Comparison of ENCODE assay signal across 1 cellular context in genomic region chr16:67396775-67397450, GRCh38.
TF ChIP-seq lines count a peak whose summit lies in the region.

No MANE protein-coding gene starts in this region.

TF ChIP-seq in IMR-90, 13 proteins besides CTCF, POLR2A, EP300 and RAD21 (continued from another document):
- TF ChIP-seq MXI1 (IDR thresholded peaks at IDR 0.05; ENCODE audit: borderline replicate concordance, low read depth, low read length) (no peak), NFE2L2 (IDR thresholded peaks at IDR 0.05; ENCODE audit: low read depth, low read length) (no peak), CEBPB (IDR thresholded peaks at IDR 0.05; ENCODE audit: low read depth, low read length) (no peak), SMC3 (IDR thresholded peaks at IDR 0.05; ENCODE audit: low read depth, low read length) (no peak), BHLHE40 (IDR thresholded peaks at IDR 0.05; ENCODE audit: low read depth, low read length) (no peak), FOS (IDR thresholded peaks at IDR 0.05; ENCODE audit: low read depth, low read length) (no peak), MAZ (IDR thresholded peaks at IDR 0.05; ENCODE audit: borderline replicate concordance, low read depth, low read length) (no peak)
